ENCODE assay signal across 10 cellular contexts in the genomic region with DNA sequence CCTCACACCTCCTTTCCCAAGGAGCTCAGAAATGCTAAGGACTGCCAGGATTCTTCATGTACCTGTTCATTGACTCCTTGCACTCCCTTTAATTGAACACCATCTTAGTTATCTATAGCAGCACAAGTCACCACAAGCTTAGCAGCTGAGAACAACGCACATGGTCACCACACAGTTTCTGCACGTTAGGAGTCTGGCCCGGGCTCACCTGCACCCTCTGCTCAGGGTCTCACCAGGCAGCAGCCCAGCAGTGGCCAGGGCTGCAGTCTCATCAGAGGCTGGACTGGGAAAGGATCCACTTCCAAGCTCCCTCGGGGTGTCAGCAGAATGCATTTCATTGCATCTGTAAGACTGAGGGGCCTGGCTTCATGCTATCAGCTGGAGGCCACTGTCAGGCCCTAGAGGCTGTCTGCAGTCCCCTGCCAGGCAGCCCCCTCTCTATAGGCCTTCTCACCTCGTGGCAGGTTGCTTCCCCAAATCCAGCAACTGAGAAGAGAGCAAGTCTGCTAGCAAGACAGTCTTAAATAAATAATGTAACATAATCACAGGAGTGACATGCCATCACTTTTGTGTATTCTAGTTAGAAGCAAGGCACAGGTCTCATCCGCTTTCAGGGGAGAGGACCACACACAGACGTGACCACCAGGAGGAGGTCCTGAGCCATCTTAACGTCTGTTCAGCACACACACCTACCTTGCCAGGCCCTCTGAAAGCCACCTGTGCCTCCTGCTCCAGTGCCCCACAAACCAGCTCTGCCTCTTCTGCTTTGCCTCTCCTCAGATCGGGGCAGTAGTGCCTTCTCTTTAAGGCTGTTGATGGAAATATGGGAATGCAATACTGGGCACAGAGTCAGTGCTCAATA.
DNase-seq lines count a peak whose midpoint lies in the region; ATAC-seq, FAIRE-seq and TF ChIP-seq lines count a peak whose summit lies in the region.
"Had no signal": no experiment of that assay in that cellular context is flagged by ENCODE, and none has a peak within 500 bp of the region (broad histone marks: within the 10 kb centered on the region; RNA-seq: fewer than 3 reads in every experiment).

No MANE protein-coding gene starts in this region.

- TF ChIP-seq CTCF in BE2C (IDR thresholded peaks at IDR 0.05; ENCODE audit: low read depth, low read length) (peak; percentile 48), brain microvascular endothelial cell (IDR thresholded peaks at IDR 0.05; ENCODE audit: low read depth, low read length, missing control alignments) (peak; percentile 35)

- no peak overlapping the region for H3K27ac ChIP-seq in brain microvascular endothelial cell
- H3K27ac ChIP-seq: right lobe of liver had no signal

- in situ Hi-C loops in brain microvascular endothelial cell (cut with HindIII; ENCODE audit: low pct_ligation_motif_present, low sequenced_read_pairs), result no loop called here

- DNase-seq in BE2C (peak; percentile 42), GM12891 (ENCODE audit: insufficient read length, low spot score) (peak; percentile 44), brain microvascular endothelial cell (no peak), cerebellum (ENCODE audit: low spot score) (no peak), DMS153 (lab: John Stamatoyannopoulos, UW) (no peak), NCI-H128 (lab: John Stamatoyannopoulos, UW; ENCODE audit: unreplicated experiment) (no peak)
- DNase-seq: activated T-cell treated with anti-CD3 and anti-CD28 coated beads, Interleukin-2, amount 50 U/mL, for 48 hours; right lobe of liver had no signal

- H3K27me3 ChIP-seq in BE2C, result no peaks in the 10 kb centered on the region
- H3K27me3 ChIP-seq in brain microvascular endothelial cell (replicated peaks), result no peaks in the 10 kb centered on the region
- H3K27me3 ChIP-seq: right lobe of liver had no signal

- peak; percentile 67 for FAIRE-seq in GM12891 (lab: Jason Lieb, UNC)

- no peak for TF ChIP-seq EP300 in Ishikawa (IDR thresholded peaks at IDR 0.05; ENCODE audit: borderline replicate concordance)

- H3K9me3 ChIP-seq in BE2C, result no peaks in the 10 kb centered on the region
- H3K9me3 ChIP-seq: right lobe of liver had no signal

- H3K4me1 ChIP-seq in BE2C, result no peaks in the 10 kb centered on the region
- H3K4me1 ChIP-seq: right lobe of liver had no signal

- H3K36me3 ChIP-seq in BE2C (no peaks in the 10 kb centered on the region), brain microvascular endothelial cell (replicated peaks) (no peaks in the 10 kb centered on the region)
- H3K36me3 ChIP-seq: right lobe of liver had no signal

- H3K4me3 ChIP-seq in BE2C (ENCODE audit: low read depth, low read length), result no peak overlapping the region
- no peak overlapping the region for H3K4me3 ChIP-seq in brain microvascular endothelial cell (ENCODE audit: low read depth, low read length)
- H3K4me3 ChIP-seq: right lobe of liver had no signal

- ATAC-seq in HG03469 (IDR thresholded peaks at IDR 0.05; ENCODE audit: unreplicated experiment), result no peak

- TF ChIP-seq RAD21 in Ishikawa (IDR thresholded peaks at IDR 0.05; ENCODE audit: low read depth), result peak; percentile 49

- no peak for TF ChIP-seq POLR2A in GM12891 (IDR thresholded peaks at IDR 0.05; ENCODE audit: low read depth, low read length)

TF ChIP-seq in GM12891, 5 proteins besides CTCF, POLR2A, EP300 and RAD21:
- TF ChIP-seq POU2F2 (IDR thresholded peaks at IDR 0.05; ENCODE audit: low read depth, low read length) (no peak), TAF1 (IDR thresholded peaks at IDR 0.05; ENCODE audit: low read depth, low read length) (no peak), PAX5 (IDR thresholded peaks at IDR 0.05; ENCODE audit: insufficient read depth, low read length, severe bottlenecking) (no peak), SPI1 (IDR thresholded peaks at IDR 0.05; ENCODE audit: low read depth, low read length) (no peak), POLR2AphosphoS5 (IDR thresholded peaks at IDR 0.05; ENCODE audit: low read depth, low read length) (no peak)

TF ChIP-seq in Ishikawa, 13 proteins besides CTCF, POLR2A, EP300 and RAD21:
- TF ChIP-seq FOXM1 (IDR thresholded peaks at IDR 0.05; ENCODE audit: borderline replicate concordance, low read depth), result no peak
- no peak for TF ChIP-seq CREB1 (IDR thresholded peaks at IDR 0.05; ENCODE audit: low read depth)
- TF ChIP-seq ZBTB7A (IDR thresholded peaks at IDR 0.05; ENCODE audit: low read depth), result no peak
- no peak for TF ChIP-seq TEAD4 (IDR thresholded peaks at IDR 0.05)
- no peak for TF ChIP-seq REST (IDR thresholded peaks at IDR 0.05; ENCODE audit: low read depth)
- TF ChIP-seq YY1 (IDR thresholded peaks at IDR 0.05; ENCODE audit: low read depth), result no peak

Comparison
In these comparisons a context has a peak if more than half of its experiments do, and no peak if none do; other contexts are left out.
1. DNase-seq: peak in BE2C (single experiment) and GM12891 (single experiment); none in brain microvascular endothelial cell (single experiment), cerebellum (single experiment), DMS153 (single experiment) and NCI-H128 (single experiment).